Comparison of ENCODE assay signal across 8 cellular contexts in the genomic region with DNA sequence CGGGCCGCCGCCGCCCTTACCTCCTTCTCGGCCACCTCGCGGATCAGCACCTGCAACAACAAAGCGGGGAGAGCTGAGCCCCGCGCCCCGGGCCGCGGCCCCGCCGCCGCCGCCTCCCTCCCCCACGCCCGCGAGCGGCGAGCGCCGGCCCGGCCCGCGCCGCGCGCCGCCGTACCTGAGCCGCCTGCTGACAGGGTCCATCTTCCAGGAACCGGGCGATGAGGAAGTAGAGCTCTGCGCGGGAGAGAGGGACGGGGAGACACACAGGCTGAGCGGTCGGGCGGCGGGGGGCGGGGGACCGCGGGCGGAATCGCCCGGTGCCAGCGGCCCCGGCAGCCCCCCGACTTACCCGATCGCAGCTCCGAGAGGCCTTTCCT. TPM values are rescaled to one million over a fixed set of nuclear protein-coding genes. Genes with fewer than 3 reads are reported as not detected.
A peak's percentile ranks its signal among the peaks of the same experiment; 100 is the strongest.
DNase-seq lines count a peak whose midpoint lies in the region; ATAC-seq, FAIRE-seq and TF ChIP-seq lines count a peak whose summit lies in the region.

No MANE protein-coding gene starts in this region.

- H3K9me3 ChIP-seq in prostate gland, result no peaks in the 10 kb centered on the region

- no peak for FAIRE-seq in H54 (lab: Jason Lieb, UNC)

- no peaks in the 10 kb centered on the region for H3K27me3 Mint-ChIP-seq in activated B cell treated with CpG ODN at 0.5 μM for 24 hours

- DNase-seq in activated CD8-positive, alpha-beta memory T cell treated with anti-CD3 and anti-CD28 coated beads, Interleukin-2, amount 50 U/mL, for 24 hours (ENCODE audit: extremely low read depth), result peak; percentile 21
- no peak for DNase-seq in activated CD8-positive, alpha-beta memory T cell treated with anti-CD3 and anti-CD28 coated beads for 24 hours
- DNase-seq in H54 (ENCODE audit: insufficient read length, low spot score) (peak; percentile 26), LNCaP clone FGC (ENCODE audit: low read depth) (no peak), activated B cell treated with CpG ODN at 0.5 μM for 24 hours (no peak), germinal center (ENCODE audit: low spot score) (peak; percentile 76), prostate gland (ENCODE audit: low spot score) (no peak), GDM1 (lab: John Stamatoyannopoulos, UW) (no peak)

- H3K36me3 ChIP-seq in prostate gland, result no peaks in the 10 kb centered on the region

- 0% methylated on average over 8 of the region's 54 CpGs for WGBS in prostate gland

- TF ChIP-seq CTCF in LNCaP clone FGC (IDR thresholded peaks at IDR 0.05; ENCODE audit: control insufficient read depth, extremely low read depth, insufficient read depth) (no peak), activated B cell treated with CpG ODN at 0.5 μM for 24 hours (IDR thresholded peaks at IDR 0.05) (no peak), prostate gland (IDR thresholded peaks at IDR 0.05) (no peak)

- peak overlapping the region; percentile 84 for H3K4me3 ChIP-seq in LNCaP clone FGC (ENCODE audit: low read depth, low read length)
- peak overlapping the region; percentile 86 to 90 for H3K4me3 ChIP-seq in prostate gland

- H3K4me1 ChIP-seq in prostate gland (replicated peaks), result no peaks in the 10 kb centered on the region

- peak overlapping the region; percentile 99 for H3K27ac ChIP-seq in prostate gland

- peak overlapping the region; percentile 87 for H3K4me3 Mint-ChIP-seq in activated B cell treated with CpG ODN at 0.5 μM for 24 hours

- no peaks in the 10 kb centered on the region for H3K27me3 ChIP-seq in prostate gland (replicated peaks; ENCODE audit: insufficient read depth)

- H3K9me3 Mint-ChIP-seq in activated B cell treated with CpG ODN at 0.5 μM for 24 hours, result no peaks in the 10 kb centered on the region

- CTCF ChIA-PET in activated B cell treated with CpG ODN at 0.5 μM for 24 hours (lab: Charles Lee), result no interaction called here

- ATAC-seq in activated B cell treated with CpG ODN at 0.5 μM for 24 hours (ENCODE audit: low read depth), result peak; percentile 23

- TF ChIP-seq POLR2A in H54 (IDR thresholded peaks at IDR 0.05; ENCODE audit: low read depth, low read length) (no peak), prostate gland (IDR thresholded peaks at IDR 0.05) (no peak)

- peaks cover 24% of the 10 kb centered on the region for H3K36me3 Mint-ChIP-seq in activated B cell treated with CpG ODN at 0.5 μM for 24 hours (ENCODE audit: low read depth)

- H3K4me1 Mint-ChIP-seq in activated B cell treated with CpG ODN at 0.5 μM for 24 hours, result peaks cover 50% of the 10 kb centered on the region

- POLR2A ChIA-PET in activated B cell treated with CpG ODN at 0.5 μM for 24 hours (lab: Charles Lee), result interaction anchor here (0.7 to 2.3 kb wide), 8 partner anchors 17 to 1028 kb away, joined by 3 to 9 read pairs (median 6); a partner anchor contains a TSS

- peak overlapping the region; percentile 96 for H3K27ac Mint-ChIP-seq in activated B cell treated with CpG ODN at 0.5 μM for 24 hours

- intact Hi-C loops in activated B cell treated with CpG ODN at 0.5 μM for 24 hours (cut with micrococcal nuclease), result loop anchor here (1.0 to 2.0 kb wide), 6 partner anchors 157 to 1029 kb away; a partner anchor contains a TSS
- intact Hi-C loops in prostate gland (cut with DNase I), result loop anchor here (2.0 to 5.0 kb wide), 2 partner anchors 155 to 459 kb away; a partner anchor contains a TSS

RNA-seq across cellular contexts. Expression of a gene that starts 0.4 kb away (rescaled TPM):
- total RNA-seq in activated B cell treated with CpG ODN at 0.5 μM for 24 hours, result 27.7 and 32.3 TPM in 2 replicates
- total RNA-seq in prostate gland, result 10 to 100 TPM; 29.6 to 31.8 TPM

Comparison
In these comparisons a context has a peak if more than half of its experiments do, and no peak if none do; other contexts are left out.
1. DNase-seq: peak in activated CD8-positive, alpha-beta memory T cell treated with anti-CD3 and anti-CD28 coated beads, Interleukin-2, amount 50 U/mL, for 24 hours (single experiment), H54 (single experiment) and germinal center (single experiment); none in activated CD8-positive, alpha-beta memory T cell treated with anti-CD3 and anti-CD28 coated beads for 24 hours (single experiment), LNCaP clone FGC (single experiment), activated B cell treated with CpG ODN at 0.5 μM for 24 hours (single experiment), prostate gland (single experiment) and GDM1 (single experiment).